24 cellular contexts compared by ENCODE assay signal in the genomic region with DNA sequence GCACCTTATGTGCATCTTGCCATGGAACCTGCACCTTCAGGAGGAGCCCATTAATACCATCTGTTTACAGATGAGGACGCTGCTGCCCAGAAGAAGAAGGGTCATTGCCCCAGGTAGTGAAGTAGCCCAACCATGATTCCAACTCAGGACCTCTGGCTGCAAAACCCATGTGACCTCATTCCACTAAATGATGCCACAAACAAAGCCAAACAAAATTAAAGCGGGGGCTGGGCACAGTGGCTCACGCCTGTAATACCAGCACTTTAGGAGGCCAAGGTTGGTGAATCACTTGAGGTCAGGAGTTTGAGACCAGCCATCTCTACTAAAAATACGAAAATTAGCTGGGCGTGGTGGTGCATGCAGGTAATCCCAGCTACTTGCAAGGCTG.
"Had no signal": no experiment of that assay in that cellular context is flagged by ENCODE, and none has a peak within 500 bp of the region (broad histone marks: within the 10 kb centered on the region; RNA-seq: fewer than 3 reads in every experiment).

No MANE protein-coding gene starts in this region.

- H3K9me3 ChIP-seq: body of pancreas, MG63, SK-N-SH had no signal

- H3K4me3 ChIP-seq: body of pancreas, MG63 had no signal

- ATAC-seq: activated CD4-positive, alpha-beta T cell treated with anti-CD3 and anti-CD28 coated beads for 36 hours; activated CD8-positive, alpha-beta memory T cell treated with anti-CD3 and anti-CD28 coated beads, Interleukin-2, amount 10 ng/mL, durations not matched to agents 7 days and 5 days; body of pancreas; Panc1; Right ventricle myocardium inferior had no signal

- DNase-seq: activated CD4-positive, alpha-beta T cell treated with anti-CD3 and anti-CD28 coated beads for 36 hours; activated CD8-positive, alpha-beta memory T cell treated with anti-CD3 and anti-CD28 coated beads, Interleukin-2, amount 10 ng/mL, durations not matched to agents 7 days and 5 days; activated gamma-delta T cell; activated naive CD4-positive, alpha-beta T cell treated with anti-CD3 and anti-CD28 coated beads, Interleukin-2, amount 10 ng/mL, durations not matched to agents 7 days and 5 days; activated T-cell treated with anti-CD3 and anti-CD28 coated beads, Interleukin-2, amount 50 U/mL, for 24 hours; body of pancreas; MG63; MV-4-11; NCI-H1092 treated with DMSO at 0.1 percent for 48 hours; NCI-H1417 treated with DMSO at 0.1 percent for 48 hours; NCI-H1694; NCI-H2029; NCI-H2107; NCI-H510A treated with DMSO at 0.1 percent for 48 hours; NCI-H69; NK-92 treated with Interleukin-12 subunit alpha and Interleukin-12 subunit beta, amount 100 ng/mL, for 24 hours; OCI-M1; RPMI8226; T-helper 1 cell had no signal

- H3K27ac ChIP-seq: body of pancreas, KMS-11, VCaP had no signal

- H3K27me3 ChIP-seq: body of pancreas, MG63 had no signal

- H3K4me1 ChIP-seq: body of pancreas had no signal

- H3K36me3 ChIP-seq: MG63 had no signal
